In genomic region chr6:7914991-7915789, GRCh38 we compare ENCODE assay signal across 10 cellular contexts. TPM values are rescaled to one million over a fixed set of nuclear protein-coding genes. Genes with fewer than 3 reads are reported as not detected.
DNase-seq lines count a peak whose midpoint lies in the region; ATAC-seq and TF ChIP-seq lines count a peak whose summit lies in the region.
"Had no signal": no experiment of that assay in that cellular context is flagged by ENCODE, and none has a peak within 500 bp of the region (broad histone marks: within the 10 kb centered on the region; RNA-seq: fewer than 3 reads in every experiment).

No MANE protein-coding gene starts in this region.

- peaks cover 25% of the 10 kb centered on the region for H3K4me1 Mint-ChIP-seq in stimulated activated memory B cell treated with anti-CD40 and anti-IgM and Interleukin-4, amounts not matched to agents 10 μg/mL and 1 μg/mL and 100 μg/mL, for 72 hours
- H3K4me1 Mint-ChIP-seq in immature natural killer cell = peaks cover 0 to 3% of the 10 kb centered on the region in 2 donors
- peaks cover 0 to 4% (median 2%) of the 10 kb centered on the region in 4 donors for H3K4me1 Mint-ChIP-seq in naive thymus-derived CD8-positive, alpha-beta T cell

- H3K36me3 ChIP-seq in GM23248 (ENCODE audit: low read depth) (no peaks in the 10 kb centered on the region), OCI-LY7 (ENCODE audit: insufficient read depth, low read length) (peaks cover 7% of the 10 kb centered on the region)

- H3K4me3 ChIP-seq in GM23248 (no peak overlapping the region), OCI-LY7 (ENCODE audit: low read depth, low read length, poor library complexity, severe bottlenecking) (no peak overlapping the region), fibroblast of pulmonary artery (replicated peaks; ENCODE audit: low read depth, low read length) (no peak overlapping the region)

- in situ Hi-C loops in GM23248 (cut with MboI) = no loop called here

- whole genome bisulfite sequencing in GM23248 (ENCODE audit: low coverage in 1 of 2, low lambda C conversion rate in 2 of 2, missing lambda C conversion rate in 2 of 2), 2 experiments = 40 to 41% methylated on average over 11 of the region's 11 CpGs

- H3F3A ChIP-seq in GM23248 (ENCODE audit: insufficient read depth) = 0 out of 2 replicates have a peak, but pooled peaks cover 10% of the 10 kb centered on the region

- H3K9me3 ChIP-seq in GM23248 (ENCODE audit: low read depth) = no peaks in the 10 kb centered on the region
- peaks cover 11% of the 10 kb centered on the region; the same call in 1 of the 2 replicates for H3K9me3 ChIP-seq in OCI-LY7 (ENCODE audit: low read length)

- intact Hi-C loops in OCI-LY7 (cut with micrococcal nuclease; ENCODE audit: unreplicated experiment) = loop anchor here (10.0 kb wide), 1 partner anchor 1330 kb away; the partner anchor contains the start of gene LY86

- H3K79me2 ChIP-seq in GM23248 (ENCODE audit: insufficient read depth) (no peaks in the 10 kb centered on the region), OCI-LY7 (ENCODE audit: insufficient read depth, low read depth, low read length) (peaks cover 2% of the 10 kb centered on the region; the same call in 1 of the 2 replicates)
- H3K79me2 ChIP-seq: parathyroid adenoma had no signal

- no TSS peak for BruUV-seq in OCI-LY7 (replicated peaks; lab: Mats Ljungman, UMichigan)

- no peaks in the 10 kb centered on the region for H3K36me3 Mint-ChIP-seq in stimulated activated memory B cell treated with anti-CD40 and anti-IgM and Interleukin-4, amounts not matched to agents 10 μg/mL and 1 μg/mL and 100 μg/mL, for 72 hours
- no peaks in the 10 kb centered on the region for H3K36me3 Mint-ChIP-seq in immature natural killer cell
- H3K36me3 Mint-ChIP-seq in naive thymus-derived CD8-positive, alpha-beta T cell = no peaks in the 10 kb centered on the region

- H3K9me2 ChIP-seq in GM23248 (ENCODE audit: insufficient read depth) = no peaks in the 10 kb centered on the region
- H3K9me2 ChIP-seq in OCI-LY7 (ENCODE audit: insufficient read depth, low read length) = no peaks in the 10 kb centered on the region

- TF ChIP-seq CTCF in OCI-LY7 (conservative IDR thresholded peaks at IDR 0.05; ENCODE audit: low read length) = no peak
- no peak for TF ChIP-seq CTCF in fibroblast of pulmonary artery (IDR thresholded peaks at IDR 0.05; ENCODE audit: low read length, missing control alignments)

- no peaks in the 10 kb centered on the region for H4K20me1 ChIP-seq in GM23248 (ENCODE audit: insufficient read depth)
- no peaks in the 10 kb centered on the region for H4K20me1 ChIP-seq in OCI-LY7 (ENCODE audit: insufficient read depth, low read length)

- H3K27ac ChIP-seq in GM23248 (peak overlapping the region; percentile 63), OCI-LY7 (ENCODE audit: low read depth, low read length, poor library complexity, severe bottlenecking) (peak overlapping the region; percentile 96)
- H3K27ac ChIP-seq: parathyroid adenoma had no signal

- DNase-seq in GM23248 = peak; percentile 99
- peak; percentile 59 for DNase-seq in OCI-LY7 (ENCODE audit: low spot score)
- peak; percentile 98 for DNase-seq in fibroblast of pulmonary artery (ENCODE audit: low read depth)
- DNase-seq in immature natural killer cell = no peak
- no peak for DNase-seq in naive thymus-derived CD8-positive, alpha-beta T cell
- DNase-seq: NK-92 treated with Interleukin-12 subunit alpha and Interleukin-12 subunit beta, amount 100 ng/mL, for 24 hours had no signal

- POLR2A ChIA-PET in OCI-LY7 (lab: Charles Lee) = interaction anchor here (0.9 to 7.4 kb wide), 9 partner anchors 8 to 77 kb away, joined by 3 to 58 read pairs (median 9); no protein-coding TSS in a partner anchor
- POLR2A ChIA-PET in naive thymus-derived CD8-positive, alpha-beta T cell (lab: Charles Lee) = no interaction called here

- H3K27me3 Mint-ChIP-seq in stimulated activated memory B cell treated with anti-CD40 and anti-IgM and Interleukin-4, amounts not matched to agents 10 μg/mL and 1 μg/mL and 100 μg/mL, for 72 hours = no peaks in the 10 kb centered on the region
- H3K27me3 Mint-ChIP-seq in immature natural killer cell (ENCODE audit: low read depth in 3 of 3) = peaks cover 0 to 2% (median 0%) of the 10 kb centered on the region in 3 donors
- peaks cover 0 to 3% (median 0%) of the 10 kb centered on the region in 5 donors for H3K27me3 Mint-ChIP-seq in naive thymus-derived CD8-positive, alpha-beta T cell

- CTCF ChIA-PET in OCI-LY7 (lab: Charles Lee; ENCODE audit: unreplicated experiment) = no interaction called here

- no peak overlapping the region for H3K27ac Mint-ChIP-seq in stimulated activated memory B cell treated with anti-CD40 and anti-IgM and Interleukin-4, amounts not matched to agents 10 μg/mL and 1 μg/mL and 100 μg/mL, for 72 hours
- no peak overlapping the region for H3K27ac Mint-ChIP-seq in immature natural killer cell
- H3K27ac Mint-ChIP-seq in naive thymus-derived CD8-positive, alpha-beta T cell = no peak overlapping the region

- H3K9me3 Mint-ChIP-seq in stimulated activated memory B cell treated with anti-CD40 and anti-IgM and Interleukin-4, amounts not matched to agents 10 μg/mL and 1 μg/mL and 100 μg/mL, for 72 hours = no peaks in the 10 kb centered on the region
- no peaks in the 10 kb centered on the region for H3K9me3 Mint-ChIP-seq in immature natural killer cell
- no peaks in the 10 kb centered on the region for H3K9me3 Mint-ChIP-seq in naive thymus-derived CD8-positive, alpha-beta T cell

- peak overlapping the region; percentile 55 for H3K9ac ChIP-seq in GM23248
- H3K9ac ChIP-seq: parathyroid adenoma had no signal

- H3K4me3 Mint-ChIP-seq in stimulated activated memory B cell treated with anti-CD40 and anti-IgM and Interleukin-4, amounts not matched to agents 10 μg/mL and 1 μg/mL and 100 μg/mL, for 72 hours = no peak overlapping the region
- no peak overlapping the region for H3K4me3 Mint-ChIP-seq in immature natural killer cell
- H3K4me3 Mint-ChIP-seq in naive thymus-derived CD8-positive, alpha-beta T cell = no peak overlapping the region

- H3K4me2 ChIP-seq in GM23248 (ENCODE audit: unreplicated experiment) = peak overlapping the region; percentile 29
- H3K4me2 ChIP-seq in OCI-LY7 (ENCODE audit: low read length) = peak overlapping the region; percentile 98

- H2AFZ ChIP-seq in GM23248 (peak overlapping the region; percentile 22; the same call in 1 of the 2 replicates), OCI-LY7 (ENCODE audit: low read length) (peak overlapping the region; percentile 67; the same call in 1 of the 2 replicates)
- H2AFZ ChIP-seq: parathyroid adenoma had no signal

- peak; percentile 50 for ATAC-seq in stimulated activated memory B cell treated with anti-CD40 and anti-IgM and Interleukin-4, amounts not matched to agents 10 μg/mL and 1 μg/mL and 100 μg/mL, for 72 hours
- no peak for ATAC-seq in GM21381 (IDR thresholded peaks at IDR 0.05; ENCODE audit: unreplicated experiment)
- no peak for ATAC-seq in naive thymus-derived CD8-positive, alpha-beta T cell
- no peak for ATAC-seq in HG02884 (IDR thresholded peaks at IDR 0.05; ENCODE audit: unreplicated experiment)

- no peaks in the 10 kb centered on the region for H3K27me3 ChIP-seq in GM23248 (replicated peaks; ENCODE audit: insufficient read depth)

- H3K4me1 ChIP-seq in GM23248 (ENCODE audit: insufficient read depth) (peaks cover 12% of the 10 kb centered on the region), OCI-LY7 (ENCODE audit: insufficient read depth, low read length, poor library complexity, severe bottlenecking) (peaks cover 95% of the 10 kb centered on the region)
- H3K4me1 ChIP-seq: parathyroid adenoma had no signal

RNA-seq across cellular contexts. Expression of gene TXNDC5, which starts 4.6 kb away (rescaled TPM):
- 471 and 498 TPM in 2 replicates for total RNA-seq in GM23248 (2014; rRNA removed; shearing (Covaris generic))
- polyA plus RNA-seq in GM23248 (2016; fragmentation: Nextera tagmentation; extraction: Ambion mirVana) (237 and 292 TPM in 2 replicates), immature natural killer cell (10 to 100 TPM; 16.4 to 25.4 (median 24.3) TPM)
- total RNA-seq in OCI-LY7 (2014; rRNA removed; shearing (Covaris generic)) = 280 and 319 TPM in 2 replicates
- 312 and 363 TPM in 2 replicates for total RNA-seq in OCI-LY7 (2022)
- total RNA-seq in naive thymus-derived CD8-positive, alpha-beta T cell = 10 to 100 TPM; 10.7 to 12.1 TPM
- 10 to 100 TPM; 14.5 to 25.2 (median 24.6) TPM for polyA plus RNA-seq in naive thymus-derived CD8-positive, alpha-beta T cell

Comparison
In these comparisons a context has a peak if more than half of its experiments do, and no peak if none do; other contexts are left out.
1. DNase-seq: peak in GM23248 (single experiment), OCI-LY7 (single experiment) and fibroblast of pulmonary artery (single experiment); none in immature natural killer cell (0 of 3) and naive thymus-derived CD8-positive, alpha-beta T cell (0 of 10).
2. RNA of gene TXNDC5, which starts 4.6 kb away (total RNA-seq): 471 to 498 TPM in GM23248 and 280 to 363 TPM in OCI-LY7; 10.7 to 12.1 TPM in naive thymus-derived CD8-positive, alpha-beta T cell; every median in the first group is over 10 times any median in the second.